11 cellular contexts compared by ENCODE assay signal in genomic region chr2:12701786-12702660, GRCh38. TPM values are rescaled to one million over a fixed set of nuclear protein-coding genes. Genes with fewer than 3 reads are reported as not detected.
A peak's percentile ranks its signal among the peaks of the same experiment; 100 is the strongest.
DNase-seq lines count a peak whose midpoint lies in the region; ATAC-seq and TF ChIP-seq lines count a peak whose summit lies in the region.
"Had no signal": no experiment of that assay in that cellular context is flagged by ENCODE, and none has a peak within 500 bp of the region (broad histone marks: within the 10 kb centered on the region; RNA-seq: fewer than 3 reads in every experiment).

No MANE protein-coding gene starts in this region.

- H3K27me3 Mint-ChIP-seq in activated T-cell treated with anti-CD3 and anti-CD28 coated beads, Interleukin-2, amount 50 U/mL, for 24 hours = no peaks in the 10 kb centered on the region

- H3K4me3 Mint-ChIP-seq in activated T-cell treated with anti-CD3 and anti-CD28 coated beads, Interleukin-2, amount 50 U/mL, for 24 hours = no peak overlapping the region
- H3K4me3 Mint-ChIP-seq: B cell had no signal

- peak overlapping the region; percentile 59 for H3K9ac ChIP-seq in skeletal muscle satellite cell (ENCODE audit: low read depth, low read length)

- H3K36me3 ChIP-seq in SJCRH30 (no peaks in the 10 kb centered on the region), skeletal muscle satellite cell (ENCODE audit: insufficient read depth, low read length) (no peaks in the 10 kb centered on the region), adrenal gland (replicated peaks in 1 of 2) (no peaks in the 10 kb centered on the region), H7 (replicated peaks; ENCODE audit: control insufficient read depth, insufficient read depth, low read length) (no peaks in the 10 kb centered on the region)
- H3K36me3 ChIP-seq: gastroesophageal sphincter had no signal

- 83 to 91% (median 88%) methylated on average over 9 of the region's 9 CpGs for WGBS in adrenal gland, 4 donors

- no peak for TF ChIP-seq POLR2A in adrenal gland (IDR thresholded peaks at IDR 0.05)

- peaks cover 2% of the 10 kb centered on the region for H3K9me3 Mint-ChIP-seq in activated T-cell treated with anti-CD3 and anti-CD28 coated beads, Interleukin-2, amount 50 U/mL, for 24 hours

- no peaks in the 10 kb centered on the region for H3K9me3 ChIP-seq in SJCRH30 (replicated peaks)
- H3K9me3 ChIP-seq in skeletal muscle satellite cell (replicated peaks; ENCODE audit: low read length) = no peaks in the 10 kb centered on the region
- H3K9me3 ChIP-seq in adrenal gland (replicated peaks in 1 of 3) = no peaks in the 10 kb centered on the region
- H3K9me3 ChIP-seq: gastroesophageal sphincter had no signal

- TF ChIP-seq CTCF in adrenal gland (IDR thresholded peaks at IDR 0.05) = no peak

- H3K27ac Mint-ChIP-seq in activated T-cell treated with anti-CD3 and anti-CD28 coated beads, Interleukin-2, amount 50 U/mL, for 24 hours = peak overlapping the region; percentile 73
- H3K27ac Mint-ChIP-seq: B cell had no signal

- DNase-seq in activated T-cell treated with anti-CD3 and anti-CD28 coated beads, Interleukin-2, amount 50 U/mL, for 24 hours = peak; percentile 68
- no peak for DNase-seq in activated T-cell treated with anti-CD3 and anti-CD28 coated beads, Interleukin-2, amount 50 U/mL, for 1 hour
- DNase-seq in SJCRH30 (peak in 1 of 2 experiments; percentile 38), dermis blood vessel endothelial cell (peak; percentile 43), adrenal gland (no peak), H7 (no peak)

- intact Hi-C loops in adrenal gland (cut with DNase I) = no loop called here

- H3K4me1 Mint-ChIP-seq in activated T-cell treated with anti-CD3 and anti-CD28 coated beads, Interleukin-2, amount 50 U/mL, for 24 hours (ENCODE audit: low read depth) = peaks cover 50% of the 10 kb centered on the region

- no peaks in the 10 kb centered on the region for H3K27me3 ChIP-seq in SJCRH30
- H3K27me3 ChIP-seq in skeletal muscle satellite cell (ENCODE audit: control insufficient read depth, insufficient read depth, low read length) = no peaks in the 10 kb centered on the region
- no peaks in the 10 kb centered on the region for H3K27me3 ChIP-seq in adrenal gland
- no peaks in the 10 kb centered on the region for H3K27me3 ChIP-seq in H7 (ENCODE audit: control insufficient read depth, insufficient read depth, low read length)
- H3K27me3 ChIP-seq: gastroesophageal sphincter had no signal

- H3K4me3 ChIP-seq in SJCRH30 = no peak overlapping the region
- peak overlapping the region; percentile 55 for H3K4me3 ChIP-seq in skeletal muscle satellite cell (ENCODE audit: low read length)
- H3K4me3 ChIP-seq in adrenal gland = no peak overlapping the region
- H3K4me3 ChIP-seq in H7 (ENCODE audit: insufficient read depth, low read depth, low read length) = no peak overlapping the region
- H3K4me3 ChIP-seq: gastroesophageal sphincter, skin epidermis had no signal

- no peak for ATAC-seq in GM18498 (IDR thresholded peaks at IDR 0.05; ENCODE audit: unreplicated experiment)

- H3K27ac ChIP-seq in SJCRH30 (peak overlapping the region; percentile 25), adrenal gland (no peak overlapping the region)
- H3K27ac ChIP-seq: gastroesophageal sphincter had no signal

- H3K4me1 ChIP-seq in SJCRH30 (peaks cover 14% of the 10 kb centered on the region), skeletal muscle satellite cell (ENCODE audit: control insufficient read depth, insufficient read depth, low read length) (peaks cover 42% of the 10 kb centered on the region), adrenal gland (replicated peaks in 1 of 2) (peaks cover 0 to 7% of the 10 kb centered on the region in 2 donors)
- H3K4me1 ChIP-seq: gastroesophageal sphincter had no signal

- no peaks in the 10 kb centered on the region for H3K36me3 Mint-ChIP-seq in activated T-cell treated with anti-CD3 and anti-CD28 coated beads, Interleukin-2, amount 50 U/mL, for 24 hours (ENCODE audit: low read depth)

- peak overlapping the region; percentile 77 for H3K4me2 ChIP-seq in skeletal muscle satellite cell (ENCODE audit: low read length)

RNA-seq across cellular contexts. Expression of gene TRIB2, which starts 14.7 kb away (rescaled TPM):
- total RNA-seq in SJCRH30 (2014; rRNA removed; shearing (Covaris generic)) = 63.7 and 67.9 TPM in 2 replicates
- 73.6 and 141 TPM in 2 replicates for total RNA-seq in dermis blood vessel endothelial cell
- 17.5 and 28.4 TPM in 2 replicates for total RNA-seq in skeletal muscle satellite cell (2012; rRNA removed)
- 100 to 1,000 TPM in 5 of 8 donors, 10 to 100 TPM in 3; 35.5 to 263 (median 112) TPM for total RNA-seq in adrenal gland
- 100 to 1,000 TPM in 2 of 3 donors, 10 to 100 TPM in 1; 37.9 to 130 (median 117) TPM for polyA plus RNA-seq in adrenal gland
- 70.4 and 77.3 TPM in 2 replicates for total RNA-seq in H7 (2014; rRNA removed; shearing (Covaris generic))

Comparison
In these comparisons a context has a peak if more than half of its experiments do, and no peak if none do; other contexts are left out.
1. DNase-seq: peak in activated T-cell treated with anti-CD3 and anti-CD28 coated beads, Interleukin-2, amount 50 U/mL, for 24 hours (single experiment) and dermis blood vessel endothelial cell (single experiment); none in activated T-cell treated with anti-CD3 and anti-CD28 coated beads, Interleukin-2, amount 50 U/mL, for 1 hour (single experiment), adrenal gland (0 of 7) and H7 (single experiment).